20 cellular contexts compared by ENCODE assay signal in the genomic region with DNA sequence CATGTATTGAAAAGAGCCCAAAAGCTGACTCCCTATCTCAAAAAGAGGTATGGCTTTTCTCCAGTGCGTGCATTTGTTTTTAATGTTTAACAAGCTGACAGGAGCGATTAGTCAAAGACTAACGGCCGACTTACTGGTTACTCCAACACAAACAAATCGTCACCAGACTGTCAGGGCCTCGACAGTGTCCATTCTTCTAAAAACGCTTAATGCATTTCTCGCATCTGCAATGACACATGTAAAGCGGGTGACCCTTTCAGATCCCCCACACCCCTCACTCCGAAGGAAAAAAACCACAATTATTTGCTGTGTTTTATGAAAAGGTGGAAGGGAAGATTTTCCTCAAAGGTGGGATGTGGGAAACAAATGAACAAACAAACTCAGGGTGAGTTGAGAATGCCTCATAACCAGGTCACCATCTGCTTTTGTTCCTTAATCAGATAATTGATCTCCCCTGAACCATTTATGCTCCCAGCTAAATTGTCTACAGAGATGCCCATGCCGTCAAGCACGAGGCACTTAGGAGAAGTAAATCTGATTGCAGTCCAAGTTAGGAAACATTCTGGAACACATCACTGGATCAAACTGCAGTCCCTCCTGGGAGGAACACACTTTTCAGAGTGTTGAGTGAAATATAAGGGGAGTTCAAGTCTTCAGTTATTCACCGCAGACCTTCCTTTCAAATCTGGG.
DNase-seq lines count a peak whose midpoint lies in the region; ATAC-seq and TF ChIP-seq lines count a peak whose summit lies in the region.
"Had no signal": no experiment of that assay in that cellular context is flagged by ENCODE, and none has a peak within 500 bp of the region (broad histone marks: within the 10 kb centered on the region; RNA-seq: fewer than 3 reads in every experiment).

No MANE protein-coding gene starts in this region.

- no peak overlapping the region for H3K4me3 Mint-ChIP-seq in mesothelial cell of epicardium
- no peak overlapping the region for H3K4me3 Mint-ChIP-seq in stimulated activated naive CD8-positive, alpha-beta T cell treated with anti-CD3 and anti-CD28 coated beads, Interleukin-15, amount 100 ng/mL, for 72 hours
- H3K4me3 Mint-ChIP-seq: activated CD4-positive, alpha-beta memory T cell treated with anti-CD3 and anti-CD28 coated beads, Interleukin-2, amount 10 ng/mL, durations not matched to agents 7 days and 5 days; activated T-cell treated with anti-CD3 and anti-CD28 coated beads, Interleukin-2, amount 50 U/mL, for 4 hours; CD8-positive, alpha-beta memory T cell; dendritic cell treated with granulocyte-macrophage colony-stimulating factor and Interleukin-4, amounts not matched to agents 40 ng/mL and 50 ng/mL, for 4 days; immature natural killer cell; stimulated activated naive CD8-positive, alpha-beta T cell treated with anti-CD3 and anti-CD28 coated beads, Interleukin-15, Interleukin-2, amounts not matched to agents 100 ng/mL and 50 ng/mL, for 24 hours had no signal

- H3K27ac ChIP-seq in lower lobe of right lung = no peak overlapping the region
- H3K27ac ChIP-seq: neutrophil, right atrium auricular region, upper lobe of right lung had no signal

- peaks cover 4% of the 10 kb centered on the region for H3K27me3 Mint-ChIP-seq in mesothelial cell of epicardium (ENCODE audit: low read depth)
- no peaks in the 10 kb centered on the region for H3K27me3 Mint-ChIP-seq in stimulated activated naive CD8-positive, alpha-beta T cell treated with anti-CD3 and anti-CD28 coated beads, Interleukin-15, amount 100 ng/mL, for 72 hours
- H3K27me3 Mint-ChIP-seq: activated CD4-positive, alpha-beta memory T cell treated with anti-CD3 and anti-CD28 coated beads, Interleukin-2, amount 10 ng/mL, durations not matched to agents 7 days and 5 days; CD8-positive, alpha-beta memory T cell; dendritic cell treated with granulocyte-macrophage colony-stimulating factor and Interleukin-4, amounts not matched to agents 40 ng/mL and 50 ng/mL, for 4 days; stimulated activated naive CD8-positive, alpha-beta T cell treated with anti-CD3 and anti-CD28 coated beads, Interleukin-15, Interleukin-2, amounts not matched to agents 100 ng/mL and 50 ng/mL, for 24 hours had no signal

- H3K27me3 ChIP-seq in lower lobe of right lung (ENCODE audit: low read depth) = no peaks in the 10 kb centered on the region
- H3K27me3 ChIP-seq: neutrophil, right atrium auricular region, upper lobe of right lung had no signal

- TF ChIP-seq CTCF in astrocyte of the cerebellum (IDR thresholded peaks at IDR 0.05; ENCODE audit: low read depth, low read length, missing control alignments) (no peak), mesothelial cell of epicardium (IDR thresholded peaks at IDR 0.05; ENCODE audit: unreplicated experiment) (no peak), lower lobe of right lung (IDR thresholded peaks at IDR 0.05) (no peak)

- no peak overlapping the region for H3K4me3 ChIP-seq in astrocyte of the cerebellum (ENCODE audit: low read depth, low read length)
- H3K4me3 ChIP-seq in lower lobe of right lung = no peak overlapping the region
- H3K4me3 ChIP-seq: right atrium auricular region, upper lobe of right lung had no signal

- intact Hi-C loops in lower lobe of right lung (cut with DNase I) = no loop called here

- no peak for ATAC-seq in lower lobe of right lung
- ATAC-seq in stimulated activated naive CD8-positive, alpha-beta T cell treated with anti-CD3 and anti-CD28 coated beads, Interleukin-15, amount 100 ng/mL, for 72 hours = no peak
- ATAC-seq in HG03520 (IDR thresholded peaks at IDR 0.05; ENCODE audit: unreplicated experiment) = no peak
- ATAC-seq: activated naive CD4-positive, alpha-beta T cell treated with anti-CD3 and anti-CD28 coated beads, Interleukin-2, amount 50 U/mL, for 72 hours; activated T-cell treated with anti-CD3 and anti-CD28 coated beads, Interleukin-2, amount 50 U/mL, for 4 hours; HCT116; upper lobe of right lung had no signal

- H3K4me1 ChIP-seq in lower lobe of right lung = no peaks in the 10 kb centered on the region
- H3K4me1 ChIP-seq: right atrium auricular region, upper lobe of right lung had no signal

- peak overlapping the region; percentile 45 for H3K27ac Mint-ChIP-seq in mesothelial cell of epicardium
- H3K27ac Mint-ChIP-seq in stimulated activated naive CD8-positive, alpha-beta T cell treated with anti-CD3 and anti-CD28 coated beads, Interleukin-15, amount 100 ng/mL, for 72 hours = no peak overlapping the region
- H3K27ac Mint-ChIP-seq: activated CD4-positive, alpha-beta memory T cell treated with anti-CD3 and anti-CD28 coated beads, Interleukin-2, amount 10 ng/mL, durations not matched to agents 7 days and 5 days; activated naive CD4-positive, alpha-beta T cell treated with anti-CD3 and anti-CD28 coated beads, Interleukin-2, amount 50 U/mL, for 72 hours; dendritic cell treated with granulocyte-macrophage colony-stimulating factor and Interleukin-4, amounts not matched to agents 40 ng/mL and 50 ng/mL, for 4 days; immature natural killer cell; stimulated activated naive CD8-positive, alpha-beta T cell treated with anti-CD3 and anti-CD28 coated beads, Interleukin-15, Interleukin-2, amounts not matched to agents 100 ng/mL and 50 ng/mL, for 24 hours had no signal

- peaks cover 34% of the 10 kb centered on the region for H3K4me1 Mint-ChIP-seq in mesothelial cell of epicardium
- no peaks in the 10 kb centered on the region for H3K4me1 Mint-ChIP-seq in stimulated activated naive CD8-positive, alpha-beta T cell treated with anti-CD3 and anti-CD28 coated beads, Interleukin-15, amount 100 ng/mL, for 72 hours
- H3K4me1 Mint-ChIP-seq: activated CD4-positive, alpha-beta memory T cell treated with anti-CD3 and anti-CD28 coated beads, Interleukin-2, amount 10 ng/mL, durations not matched to agents 7 days and 5 days; CD8-positive, alpha-beta memory T cell; immature natural killer cell had no signal

- H3K9me3 Mint-ChIP-seq in mesothelial cell of epicardium = peaks cover 4% of the 10 kb centered on the region
- H3K9me3 Mint-ChIP-seq in stimulated activated naive CD8-positive, alpha-beta T cell treated with anti-CD3 and anti-CD28 coated beads, Interleukin-15, amount 100 ng/mL, for 72 hours = no peaks in the 10 kb centered on the region
- H3K9me3 Mint-ChIP-seq: activated CD4-positive, alpha-beta memory T cell treated with anti-CD3 and anti-CD28 coated beads, Interleukin-2, amount 10 ng/mL, durations not matched to agents 7 days and 5 days; activated naive CD4-positive, alpha-beta T cell treated with anti-CD3 and anti-CD28 coated beads, Interleukin-2, amount 50 U/mL, for 72 hours; activated T-cell treated with anti-CD3 and anti-CD28 coated beads, Interleukin-2, amount 50 U/mL, for 4 hours; CD8-positive, alpha-beta memory T cell; dendritic cell treated with granulocyte-macrophage colony-stimulating factor and Interleukin-4, amounts not matched to agents 40 ng/mL and 50 ng/mL, for 4 days; stimulated activated naive CD8-positive, alpha-beta T cell treated with anti-CD3 and anti-CD28 coated beads, Interleukin-15, Interleukin-2, amounts not matched to agents 100 ng/mL and 50 ng/mL, for 24 hours had no signal

- DNase-seq in ACHN (peak; percentile 13), NCI-H524 treated with DMSO at 0.1 percent for 48 hours (lab: John Stamatoyannopoulos, UW) (peak; percentile 66), astrocyte of the cerebellum (ENCODE audit: low read depth) (peak; percentile 31), mesothelial cell of epicardium (ENCODE audit: low spot score in 2 of 2, unreplicated experiment in 2 of 2) (no peak), lower lobe of right lung (no peak), NCI-H510A (lab: John Stamatoyannopoulos, UW) (no peak)
- no peak for DNase-seq in stimulated activated naive CD8-positive, alpha-beta T cell treated with anti-CD3 and anti-CD28 coated beads, Interleukin-15, amount 100 ng/mL, for 72 hours
- DNase-seq: activated CD4-positive, alpha-beta memory T cell treated with anti-CD3 and anti-CD28 coated beads, Interleukin-2, amount 10 ng/mL, durations not matched to agents 7 days and 5 days; activated T-cell treated with anti-CD3 and anti-CD28 coated beads, Interleukin-2, amount 50 U/mL, for 4 hours; CD8-positive, alpha-beta memory T cell; immature natural killer cell; NCI-H1694 treated with DMSO at 0.1 percent for 48 hours; upper lobe of right lung had no signal

- H3K36me3 Mint-ChIP-seq in mesothelial cell of epicardium = no peaks in the 10 kb centered on the region
- H3K36me3 Mint-ChIP-seq: activated naive CD4-positive, alpha-beta T cell treated with anti-CD3 and anti-CD28 coated beads, Interleukin-2, amount 50 U/mL, for 72 hours; CD8-positive, alpha-beta memory T cell; immature natural killer cell had no signal

- no peaks in the 10 kb centered on the region for H3K36me3 ChIP-seq in lower lobe of right lung
- H3K36me3 ChIP-seq: neutrophil, right atrium auricular region, upper lobe of right lung had no signal

- in situ Hi-C loops in ACHN (cut with HindIII; ENCODE audit: low pct_ligation_motif_present, low pct_unique_long_range_greater_than_20kb, low sequenced_read_pairs) = no loop called here
- in situ Hi-C loops in astrocyte of the cerebellum (cut with HindIII; ENCODE audit: low sequenced_read_pairs) = no loop called here

- no peaks in the 10 kb centered on the region for H3K9me3 ChIP-seq in lower lobe of right lung
- H3K9me3 ChIP-seq: neutrophil, right atrium auricular region, upper lobe of right lung had no signal

Comparison
In these comparisons a context has a peak if more than half of its experiments do, and no peak if none do; other contexts are left out.
1. DNase-seq: peak in ACHN (single experiment), NCI-H524 treated with DMSO at 0.1 percent for 48 hours (single experiment) and astrocyte of the cerebellum (single experiment); none in mesothelial cell of epicardium (0 of 2), lower lobe of right lung (single experiment), NCI-H510A (single experiment) and stimulated activated naive CD8-positive, alpha-beta T cell treated with anti-CD3 and anti-CD28 coated beads, Interleukin-15, amount 100 ng/mL, for 72 hours (0 of 2).